ENCODE assay signal across 16 cellular contexts in the genomic region with DNA sequence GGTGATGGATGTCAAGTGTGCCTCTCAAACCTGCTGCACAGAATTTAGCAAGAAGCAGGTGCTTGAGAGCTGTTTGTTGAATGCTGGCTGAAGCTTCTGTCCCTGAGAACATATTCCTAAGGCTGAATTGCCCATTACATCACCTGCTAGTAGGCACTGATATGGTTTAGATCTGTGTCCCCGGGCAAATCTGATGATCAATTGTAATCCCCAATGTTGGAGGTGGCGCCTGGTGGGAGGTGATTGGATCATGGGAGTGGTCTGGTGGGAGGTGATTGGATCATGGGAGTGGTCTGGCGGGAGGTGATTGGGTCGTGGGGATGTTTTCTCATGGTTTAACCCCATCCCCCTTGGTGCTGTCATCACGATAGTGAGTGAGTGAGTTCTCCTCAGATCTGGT.
DNase-seq lines count a peak whose midpoint lies in the region; ATAC-seq and TF ChIP-seq lines count a peak whose summit lies in the region.
"Had no signal": no experiment of that assay in that cellular context is flagged by ENCODE, and none has a peak within 500 bp of the region (broad histone marks: within the 10 kb centered on the region; RNA-seq: fewer than 3 reads in every experiment).

No MANE protein-coding gene starts in this region.

- H3K9me3 Mint-ChIP-seq in type B pancreatic cell = peaks cover 5% of the 10 kb centered on the region
- H3K9me3 Mint-ChIP-seq: CD4-positive, alpha-beta T cell; HFFc6 had no signal

- peaks cover 10% of the 10 kb centered on the region for H3K27me3 Mint-ChIP-seq in type B pancreatic cell

- TF ChIP-seq CTCF in esophagus muscularis mucosa (IDR thresholded peaks at IDR 0.05) (no peak), type B pancreatic cell (conservative IDR thresholded peaks at IDR 0.05) (no peak), foreskin fibroblast (IDR thresholded peaks at IDR 0.05; ENCODE audit: low read depth, low read length) (no peak)

- H3K27ac Mint-ChIP-seq in type B pancreatic cell = no peak overlapping the region
- H3K27ac Mint-ChIP-seq: B cell; CD4-positive, alpha-beta T cell; HFFc6 had no signal

- H3K27me3 ChIP-seq in esophagus muscularis mucosa = peaks cover 0 to 23% (median 0%) of the 10 kb centered on the region in 4 donors

- no peak for TF ChIP-seq POLR2A in esophagus muscularis mucosa (IDR thresholded peaks at IDR 0.05; ENCODE audit: low read depth)

- H3K27ac ChIP-seq in esophagus muscularis mucosa (replicated peaks in 1 of 4) = no peak overlapping the region
- H3K27ac ChIP-seq: HL-60 had no signal

- TF ChIP-seq EP300 in esophagus muscularis mucosa (IDR thresholded peaks at IDR 0.05) = no peak

- no peak overlapping the region for H3K4me3 Mint-ChIP-seq in type B pancreatic cell
- H3K4me3 Mint-ChIP-seq: B cell; CD4-positive, alpha-beta T cell; HFFc6 had no signal

- 92% methylated on average over 5 of the region's 5 CpGs for WGBS in esophagus muscularis mucosa

- intact Hi-C loops in esophagus muscularis mucosa (cut with DNase I) = no loop called here
- intact Hi-C loops in Right ventricle myocardium superior (cut with DNase I) = no loop called here

- no peaks in the 10 kb centered on the region for H3K9me3 ChIP-seq in esophagus muscularis mucosa

- no peaks in the 10 kb centered on the region for H3K36me3 Mint-ChIP-seq in type B pancreatic cell

- no peaks in the 10 kb centered on the region for H3K4me1 ChIP-seq in esophagus muscularis mucosa

- H3K4me1 Mint-ChIP-seq in type B pancreatic cell (ENCODE audit: unreplicated experiment) = peaks cover 21% of the 10 kb centered on the region
- H3K4me1 Mint-ChIP-seq: B cell had no signal

- no peak for ATAC-seq in GM19035 (IDR thresholded peaks at IDR 0.05; ENCODE audit: unreplicated experiment)
- ATAC-seq in Right ventricle myocardium superior (ENCODE audit: poor library complexity) = no peak

- no peak overlapping the region for H3K4me3 ChIP-seq in esophagus muscularis mucosa
- H3K4me3 ChIP-seq in foreskin fibroblast (ENCODE audit: low read depth in 1 of 2, low read length in 2 of 2) = no peak overlapping the region

- DNase-seq in DMS79 treated with DMSO at 0.1 percent for 48 hours (lab: John Stamatoyannopoulos, UW) = peak; percentile 49
- DNase-seq in NCI-H774 (lab: John Stamatoyannopoulos, UW) = peak; percentile 40
- peak; percentile 60 for DNase-seq in esophagus muscularis mucosa (ENCODE audit: extremely low spot score)
- DNase-seq in type B pancreatic cell (ENCODE audit: extremely low spot score, unreplicated experiment) = peak; percentile 25
- no peak for DNase-seq in foreskin fibroblast
- no peak for DNase-seq in Right ventricle myocardium superior
- DNase-seq: C1 segment of cervical spinal cord; Calu3; CD4-positive, alpha-beta T cell; DMS 273 treated with DMSO at 0.1 percent for 48 hours; EL; HCEC 1CT; HFFc6 had no signal

- H3K36me3 ChIP-seq in esophagus muscularis mucosa = no peaks in the 10 kb centered on the region

Comparison
In these comparisons a context has a peak if more than half of its experiments do, and no peak if none do; other contexts are left out.
1. DNase-seq: peak in DMS79 treated with DMSO at 0.1 percent for 48 hours (single experiment), NCI-H774 (single experiment), esophagus muscularis mucosa (single experiment) and type B pancreatic cell (single experiment); none in foreskin fibroblast (0 of 2) and Right ventricle myocardium superior (single experiment).